ENCODE assay signal across 12 cellular contexts in the genomic region with DNA sequence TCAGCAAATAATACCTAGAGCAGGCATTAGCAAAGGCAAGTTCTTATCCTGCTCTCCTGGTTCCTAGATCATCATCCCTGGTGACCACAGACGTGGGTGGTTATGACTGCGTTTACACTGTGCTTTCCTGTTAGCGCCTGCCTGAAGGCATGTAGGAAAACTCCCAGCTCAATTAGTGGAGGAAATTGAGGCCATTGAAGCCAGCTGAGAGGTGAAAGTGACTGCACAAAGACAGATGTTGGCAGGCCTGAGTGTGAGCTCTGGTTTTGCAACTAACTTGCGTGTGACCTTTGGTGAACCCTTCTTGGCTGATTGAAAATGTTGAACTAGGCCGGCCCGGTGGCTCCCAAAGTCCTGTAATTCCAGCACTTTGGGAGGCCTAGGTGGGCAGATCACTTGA. TPM values are rescaled to one million over a fixed set of nuclear protein-coding genes. Genes with fewer than 3 reads are reported as not detected.
DNase-seq lines count a peak whose midpoint lies in the region; ATAC-seq and TF ChIP-seq lines count a peak whose summit lies in the region.
"Had no signal": no experiment of that assay in that cellular context is flagged by ENCODE, and none has a peak within 500 bp of the region (broad histone marks: within the 10 kb centered on the region; RNA-seq: fewer than 3 reads in every experiment).

No MANE protein-coding gene starts in this region.

- in situ Hi-C loops in brain microvascular endothelial cell (cut with HindIII; ENCODE audit: low pct_ligation_motif_present, low sequenced_read_pairs): no loop called here

- ATAC-seq in Right ventricle myocardium inferior: peak; percentile 89
- ATAC-seq in right cardiac atrium: peak; percentile 71 to 83
- ATAC-seq in GM21717 (IDR thresholded peaks at IDR 0.05; ENCODE audit: unreplicated experiment): no peak
- ATAC-seq in GM19324 (IDR thresholded peaks at IDR 0.05; ENCODE audit: low FRiP score, unreplicated experiment): no peak

- WGBS in right cardiac atrium: 30% methylated on average over 6 of the region's 6 CpGs

- H3K27me3 ChIP-seq in brain microvascular endothelial cell (replicated peaks): no peaks in the 10 kb centered on the region
- H3K27me3 ChIP-seq in right cardiac atrium (ENCODE audit: control insufficient read depth, insufficient read depth): no peaks in the 10 kb centered on the region

- peaks cover 2% of the 10 kb centered on the region for H3K4me1 ChIP-seq in right cardiac atrium (ENCODE audit: control insufficient read depth, insufficient read depth, low read length)

- no peak for DNase-seq in Right ventricle myocardium inferior (ENCODE audit: missing footprints)
- no peak for DNase-seq in cardiac septum (ENCODE audit: low spot score)
- DNase-seq in brain microvascular endothelial cell: peak; percentile 24
- peak; percentile 41 to 72 (median 55) for DNase-seq in right cardiac atrium
- DNase-seq in DMS53 treated with DMSO at 0.1 percent for 48 hours (lab: John Stamatoyannopoulos, UW; ENCODE audit: unreplicated experiment): no peak
- no peak for DNase-seq in NCI-H1417 treated with DMSO at 0.1 percent for 48 hours (lab: John Stamatoyannopoulos, UW)
- DNase-seq: activated CD4-positive, alpha-beta memory T cell treated with anti-CD3 and anti-CD28 coated beads, Interleukin-2, amount 10 ng/mL, durations not matched to agents 7 days and 5 days; small intestine had no signal

- no peak for TF ChIP-seq CTCF in brain microvascular endothelial cell (IDR thresholded peaks at IDR 0.05; ENCODE audit: low read depth, low read length, missing control alignments)

- H3K36me3 ChIP-seq in brain microvascular endothelial cell (replicated peaks): no peaks in the 10 kb centered on the region

- no peak overlapping the region for H3K27ac ChIP-seq in brain microvascular endothelial cell
- H3K27ac ChIP-seq in right cardiac atrium (ENCODE audit: low read length): no peak overlapping the region

- intact Hi-C loops in Right ventricle myocardium inferior (cut with DNase I): loop anchor here (5.0 to 10.0 kb wide), 2 partner anchors 40 to 107 kb away; partner anchors contain the start of genes SMIM7 and TMEM38A
- intact Hi-C loops in cardiac septum (cut with DNase I): no loop called here
- intact Hi-C loops in right cardiac atrium (cut with DNase I): no loop called here

- H3K9me3 ChIP-seq in right cardiac atrium (ENCODE audit: control insufficient read depth, low read length): no peaks in the 10 kb centered on the region

- H3K4me3 ChIP-seq in brain microvascular endothelial cell (ENCODE audit: low read depth, low read length) (no peak overlapping the region), right cardiac atrium (ENCODE audit: low read length) (no peak overlapping the region)

RNA-seq across cellular contexts. Expression of gene NWD1, which starts 17.5 kb away (rescaled TPM):
- total RNA-seq in Right ventricle myocardium inferior (not detected), cardiac septum (not detected), right cardiac atrium (under 1 TPM in 2 of 4 donors, not detected in 2; 0.03 to 0.08 TPM)
- polyA plus RNA-seq in right cardiac atrium: 0.02 TPM
- total RNA-seq: activated CD4-positive, alpha-beta memory T cell treated with anti-CD3 and anti-CD28 coated beads, Interleukin-2, amount 10 ng/mL, durations not matched to agents 7 days and 5 days; epithelial cell of proximal tubule; HT1080 had no signal

RNA-seq across cellular contexts. Expression of gene TMEM38A, which starts 41.2 kb away (rescaled TPM):
- total RNA-seq in Right ventricle myocardium inferior: 42.7 TPM
- total RNA-seq in cardiac septum: 13.1 TPM
- 10 to 100 TPM in 3 of 4 donors, 1 to 10 TPM in 1; 6.8 to 17.0 (median 14.0) TPM for total RNA-seq in right cardiac atrium
- polyA plus RNA-seq in right cardiac atrium: 13.5 TPM

RNA-seq across cellular contexts. Expression of gene SMIM7, which starts 42.2 kb away (rescaled TPM):
- total RNA-seq in Right ventricle myocardium inferior: 30.8 TPM
- 47.0 TPM for total RNA-seq in cardiac septum
- total RNA-seq in right cardiac atrium: 10 to 100 TPM; 42.7 to 54.3 (median 45.9) TPM
- polyA plus RNA-seq in right cardiac atrium: 62.6 TPM

Comparison
In these comparisons a context has a peak if more than half of its experiments do, and no peak if none do; other contexts are left out.
1. DNase-seq: peak in brain microvascular endothelial cell (single experiment) and right cardiac atrium (3 of 3); none in Right ventricle myocardium inferior (single experiment), cardiac septum (single experiment), DMS53 treated with DMSO at 0.1 percent for 48 hours (single experiment) and NCI-H1417 treated with DMSO at 0.1 percent for 48 hours (single experiment).
2. ATAC-seq: peak in Right ventricle myocardium inferior (single experiment) and right cardiac atrium (2 of 2); none in GM21717 (single experiment) and GM19324 (single experiment).